Comparison of ENCODE assay signal across 19 cellular contexts in genomic region chr4:156959298-156959702, GRCh38. TPM values are rescaled to one million over a fixed set of nuclear protein-coding genes. Genes with fewer than 3 reads are reported as not detected.
DNase-seq lines count a peak whose midpoint lies in the region; ATAC-seq and TF ChIP-seq lines count a peak whose summit lies in the region.
"Had no signal": no experiment of that assay in that cellular context is flagged by ENCODE, and none has a peak within 500 bp of the region (broad histone marks: within the 10 kb centered on the region; RNA-seq: fewer than 3 reads in every experiment).

No MANE protein-coding gene starts in this region.

- peak overlapping the region; percentile 64 for H3K4me2 ChIP-seq in hepatocyte

- H3K27me3 ChIP-seq in hepatocyte (no peaks in the 10 kb centered on the region), uterus (no peaks in the 10 kb centered on the region)
- H3K27me3 ChIP-seq: dorsolateral prefrontal cortex, right lobe of liver, vagina had no signal

- H3K4me1 Mint-ChIP-seq in CD14-positive monocyte: peaks cover 47% of the 10 kb centered on the region
- H3K4me1 Mint-ChIP-seq: CD8-positive, alpha-beta memory T cell; stimulated activated effector memory CD8-positive, alpha-beta T cell treated with anti-CD3 and anti-CD28 coated beads, Interleukin-12 subunit alpha, Interleukin-12 subunit beta, amount 100 ng/mL, for 72 hours had no signal

- H3K4me3 ChIP-seq in HEK293 (ENCODE audit: low read depth, low read length) (no peak overlapping the region), astrocyte of the cerebellum (ENCODE audit: low read depth, low read length) (no peak overlapping the region), hepatocyte (no peak overlapping the region), uterus (no peak overlapping the region)
- H3K4me3 ChIP-seq: dorsolateral prefrontal cortex, lower lobe of right lung, right lobe of liver, vagina had no signal

- H3K4me1 ChIP-seq in HEK293 (ENCODE audit: control insufficient read depth, insufficient read depth, low read length) (peaks cover 24% of the 10 kb centered on the region), hepatocyte (ENCODE audit: insufficient read depth) (peaks cover 38% of the 10 kb centered on the region), uterus (no peaks in the 10 kb centered on the region)

- in situ Hi-C loops in astrocyte of the cerebellum (cut with HindIII; ENCODE audit: low sequenced_read_pairs): no loop called here

- H3K4me3 Mint-ChIP-seq in CD14-positive monocyte: no peak overlapping the region
- H3K4me3 Mint-ChIP-seq: CD8-positive, alpha-beta memory T cell; neural crest cell; stimulated activated effector memory CD8-positive, alpha-beta T cell treated with anti-CD3 and anti-CD28 coated beads, Interleukin-12 subunit alpha, Interleukin-12 subunit beta, amount 100 ng/mL, for 72 hours had no signal

- peaks cover 3 to 7% of the 10 kb centered on the region in 2 donors for H3K36me3 Mint-ChIP-seq in CD14-positive monocyte
- H3K36me3 Mint-ChIP-seq: CD8-positive, alpha-beta memory T cell; stimulated activated effector memory CD8-positive, alpha-beta T cell treated with anti-CD3 and anti-CD28 coated beads, Interleukin-12 subunit alpha, Interleukin-12 subunit beta, amount 100 ng/mL, for 72 hours had no signal

- H3K9me3 ChIP-seq in HEK293 (ENCODE audit: control insufficient read depth, insufficient read depth, low read depth, low read length): no peaks in the 10 kb centered on the region
- H3K9me3 ChIP-seq in hepatocyte (ENCODE audit: low read depth): no peaks in the 10 kb centered on the region
- H3K9me3 ChIP-seq in uterus: no peaks in the 10 kb centered on the region
- H3K9me3 ChIP-seq: lower lobe of right lung, right lobe of liver, vagina had no signal

- no peak for ATAC-seq in GM18511 (IDR thresholded peaks at IDR 0.05; ENCODE audit: unreplicated experiment)
- ATAC-seq: lower lobe of right lung; right lobe of liver; stimulated activated effector memory CD8-positive, alpha-beta T cell treated with anti-CD3 and anti-CD28 coated beads, Interleukin-12 subunit alpha, Interleukin-12 subunit beta, amount 100 ng/mL, for 72 hours had no signal

- H3K36me3 ChIP-seq in HEK293 (ENCODE audit: control insufficient read depth in 2 of 2, insufficient read depth in 1 of 2, low read length in 2 of 2) (no peaks in the 10 kb centered on the region), hepatocyte (replicated peaks; ENCODE audit: insufficient read depth, low read depth) (no peaks in the 10 kb centered on the region), uterus (no peaks in the 10 kb centered on the region)
- H3K36me3 ChIP-seq: lower lobe of right lung, right lobe of liver, vagina had no signal

- 15% methylated on average over 3 of the region's 3 CpGs for WGBS in hepatocyte (ENCODE audit: low lambda C conversion rate, missing lambda C conversion rate)

- peak; percentile 76 for DNase-seq in astrocyte of the cerebellum (ENCODE audit: low read depth)
- no peak for DNase-seq in hepatocyte (ENCODE audit: low spot score)
- no peak for DNase-seq in uterus
- DNase-seq in activated T-cell treated with anti-CD3 and anti-CD28 coated beads for 4 hours: no peak
- no peak for DNase-seq in CD14-positive monocyte (ENCODE audit: low spot score)
- DNase-seq: CD8-positive, alpha-beta memory T cell; dorsolateral prefrontal cortex; KG1; lower lobe of right lung; NCI-H1436 treated with DMSO at 0.1 percent for 48 hours; NCI-H446 treated with DMSO at 0.1 percent for 48 hours; right lobe of liver had no signal

- H3K27ac ChIP-seq in HEK293 (ENCODE audit: extremely low read depth, low read depth, low read length) (peak overlapping the region; percentile 72), hepatocyte (peak overlapping the region; percentile 31), uterus (peak overlapping the region; percentile 56 to 60)
- H3K27ac ChIP-seq: dorsolateral prefrontal cortex, HL-60, lower lobe of right lung, right lobe of liver, vagina had no signal

- intact Hi-C loops in uterus (cut with DNase I; ENCODE audit: low total_unique reads) (no loop called here), CD14-positive monocyte (cut with micrococcal nuclease) (loop anchor here in 1 of 2 donors (5.0 kb wide), 1 partner anchor 627 kb away; no protein-coding TSS in a partner anchor)

- TF ChIP-seq CTCF in HEK293 (tag by site-specific recombination; IDR thresholded peaks at IDR 0.05) (no peak), astrocyte of the cerebellum (IDR thresholded peaks at IDR 0.05; ENCODE audit: low read depth, low read length, missing control alignments) (no peak), hepatocyte (IDR thresholded peaks at IDR 0.05; ENCODE audit: poor library complexity) (no peak), uterus (IDR thresholded peaks at IDR 0.05) (no peak), CD14-positive monocyte (IDR thresholded peaks at IDR 0.05) (no peak)

- H3K9me2 ChIP-seq in hepatocyte (replicated peaks; ENCODE audit: insufficient read depth): no peaks in the 10 kb centered on the region

- CTCF ChIA-PET in HEK293 (lab: Yijun Ruan, JAX): interaction anchor here (1.0 kb wide), 1 partner anchor 11 kb away, joined by 3 read pairs; no protein-coding TSS in a partner anchor

- H2AFZ ChIP-seq in hepatocyte: no peak overlapping the region

- H4K20me1 ChIP-seq in hepatocyte (ENCODE audit: insufficient read depth, poor library complexity, severe bottlenecking): no peaks in the 10 kb centered on the region

- H3K27me3 Mint-ChIP-seq in CD14-positive monocyte (ENCODE audit: low read depth in 3 of 3): no peaks in the 10 kb centered on the region

- TF ChIP-seq POLR2A in uterus (IDR thresholded peaks at IDR 0.05): no peak

- H3K27ac Mint-ChIP-seq in CD14-positive monocyte: no peak overlapping the region
- H3K27ac Mint-ChIP-seq: activated T-helper 2 cell treated with anti-CD3 and anti-CD28 coated beads, Interferon-gamma antibody, Interleukin-2, Interleukin-4, amounts not matched to agents 10 μg/mL and 5 μg/mL and 100 μg/mL, durations not matched to agents 14 hours and 24 hours and 36 hours; CD8-positive, alpha-beta memory T cell; stimulated activated effector memory CD8-positive, alpha-beta T cell treated with anti-CD3 and anti-CD28 coated beads, Interleukin-12 subunit alpha, Interleukin-12 subunit beta, amount 100 ng/mL, for 72 hours had no signal

- peaks cover 98% of the 10 kb centered on the region for H3K79me2 ChIP-seq in hepatocyte

- peaks cover 0 to 3% (median 0%) of the 10 kb centered on the region in 7 donors for H3K9me3 Mint-ChIP-seq in CD14-positive monocyte
- H3K9me3 Mint-ChIP-seq: activated T-helper 2 cell treated with anti-CD3 and anti-CD28 coated beads, Interferon-gamma antibody, Interleukin-2, Interleukin-4, amounts not matched to agents 10 μg/mL and 5 μg/mL and 100 μg/mL, durations not matched to agents 14 hours and 24 hours and 36 hours; neural crest cell had no signal

- POLR2A ChIA-PET in HEK293 (lab: Yijun Ruan, JAX): no interaction called here

TF ChIP-seq in HEK293, 187 proteins besides CTCF, POLR2A, EP300 and RAD21 (continues in another document):
- no peak for TF ChIP-seq YY2 (tag by site-specific recombination; IDR thresholded peaks at IDR 0.05)
- peak; percentile 59; the same call in 1 of the 2 replicates for TF ChIP-seq ZSCAN16 (tag by site-specific recombination; IDR thresholded peaks at IDR 0.05)
- peak; percentile 90 for TF ChIP-seq ZNF580 (tag by site-specific recombination; IDR thresholded peaks at IDR 0.05)
- TF ChIP-seq PRDM6 (tag by site-specific recombination; IDR thresholded peaks at IDR 0.05): peak; percentile 88
- TF ChIP-seq ZNF24 (tag by site-specific recombination; IDR thresholded peaks at IDR 0.05): 0 out of 2 replicates have a peak, but pooled peaks have one; percentile 31
- TF ChIP-seq ZNF600 (tag by site-specific recombination; IDR thresholded peaks at IDR 0.05): no peak
- TF ChIP-seq ZNF202 (tag by site-specific recombination; IDR thresholded peaks at IDR 0.05; ENCODE audit: borderline replicate concordance): no peak
- TF ChIP-seq KLF16 (tag by site-specific recombination; IDR thresholded peaks at IDR 0.05): peak; percentile 48; the same call in 1 of the 2 replicates
- no peak for TF ChIP-seq ZNF121 (tag by site-specific recombination; IDR thresholded peaks at IDR 0.05)
- peak; percentile 96 for TF ChIP-seq KLF10 (tag by site-specific recombination; IDR thresholded peaks at IDR 0.05)
- TF ChIP-seq ZNF596 (tag by site-specific recombination; IDR thresholded peaks at IDR 0.05): 0 out of 2 replicates have a peak, but pooled peaks have one; percentile 16
- peak; percentile 61; the same call in 1 of the 2 replicates for TF ChIP-seq ATF2 (tag by site-specific recombination; IDR thresholded peaks at IDR 0.05; ENCODE audit: low read depth)

RNA-seq across cellular contexts. Expression of gene PDGFC, which starts 12.3 kb away (rescaled TPM):
- total RNA-seq in hepatocyte (58.7 and 63.3 TPM in 2 replicates), uterus (100 to 1,000 TPM in 1 of 4 donors, 10 to 100 TPM in 3; 22.5 to 103 (median 70.2) TPM)
- polyA plus RNA-seq in hepatocyte (30.2 and 35.5 TPM in 2 replicates), CD14-positive monocyte (1 to 10 TPM; 4.9 to 5.0 TPM)
- total RNA-seq: activated T-helper 2 cell treated with anti-CD3 and anti-CD28 coated beads, Interferon-gamma antibody, Interleukin-2, Interleukin-4, amounts not matched to agents 10 μg/mL and 5 μg/mL and 100 μg/mL, durations not matched to agents 14 hours and 24 hours and 36 hours had no signal
- polyA plus RNA-seq: CD8-positive, alpha-beta memory T cell had no signal
